27 cellular contexts compared by ENCODE assay signal in genomic region chr5:6117212-6117611, GRCh38.
"Had no signal": no experiment of that assay in that cellular context is flagged by ENCODE, and none has a peak within 500 bp of the region (broad histone marks: within the 10 kb centered on the region; RNA-seq: fewer than 3 reads in every experiment).

No MANE protein-coding gene starts in this region.

- H3K4me1 ChIP-seq: esophagus squamous epithelium, gastroesophageal sphincter had no signal

- H3K4me3 ChIP-seq: esophagus squamous epithelium, gastroesophageal sphincter had no signal

- ATAC-seq: activated CD4-positive, alpha-beta T cell treated with anti-CD3 and anti-CD28 coated beads for 36 hours; activated CD8-positive, alpha-beta T cell treated with anti-CD3 and anti-CD28 coated beads for 36 hours; activated T-cell treated with anti-CD3 and anti-CD28 coated beads, Interleukin-2, amount 50 U/mL, for 4 hours; activated T-helper 17 cell treated with anti-CD3 and anti-CD28 coated beads, Interleukin-2, amount 50 U/mL, for 72 hours; effector memory CD8-positive, alpha-beta T cell; gastroesophageal sphincter had no signal

- H3K27ac Mint-ChIP-seq: activated CD4-positive, alpha-beta T cell treated with anti-CD3 and anti-CD28 coated beads for 36 hours; activated CD4-positive, alpha-beta T cell treated with anti-CD3 and anti-CD28 coated beads, Interleukin-2, amount 10 ng/mL, durations not matched to agents 24 days and 14 days; activated CD8-positive, alpha-beta T cell treated with anti-CD3 and anti-CD28 coated beads for 36 hours; activated naive CD8-positive, alpha-beta T cell; activated T-helper 17 cell treated with anti-CD3 and anti-CD28 coated beads, Interleukin-2, amount 50 U/mL, for 72 hours; effector memory CD8-positive, alpha-beta T cell had no signal

- H3K27me3 Mint-ChIP-seq: activated CD4-positive, alpha-beta T cell treated with anti-CD3 and anti-CD28 coated beads, Interleukin-2, amount 10 ng/mL, durations not matched to agents 24 days and 14 days; central memory CD8-positive, alpha-beta T cell; effector memory CD8-positive, alpha-beta T cell had no signal

- H3K4me1 Mint-ChIP-seq: activated CD4-positive, alpha-beta T cell treated with anti-CD3 and anti-CD28 coated beads for 36 hours; activated CD4-positive, alpha-beta T cell treated with anti-CD3 and anti-CD28 coated beads, Interleukin-2, amount 10 ng/mL, durations not matched to agents 24 days and 14 days; activated T-helper 17 cell treated with anti-CD3 and anti-CD28 coated beads, Interleukin-2, amount 50 U/mL, for 72 hours; central memory CD8-positive, alpha-beta T cell had no signal

- H3K27ac ChIP-seq: brain microvascular endothelial cell, esophagus squamous epithelium, gastroesophageal sphincter had no signal

- H3K27me3 ChIP-seq: brain microvascular endothelial cell had no signal

- DNase-seq: activated CD4-positive, alpha-beta T cell treated with anti-CD3 and anti-CD28 coated beads for 36 hours; activated CD4-positive, alpha-beta T cell treated with anti-CD3 and anti-CD28 coated beads, Interleukin-2, amount 10 ng/mL, durations not matched to agents 24 days and 14 days; activated CD4-positive, alpha-beta T cell treated with anti-CD3 and anti-CD28 coated beads, Interleukin-2, amount 50 U/mL, for 48 hours; activated CD4-positive, CD25-positive, alpha-beta regulatory T cell; activated CD4-positive, CD25-positive, alpha-beta regulatory T cell treated with anti-CD3 and anti-CD28 coated beads, Interleukin-2, amount 50 U/mL, for 72 hours; activated CD8-positive, alpha-beta memory T cell treated with anti-CD3 and anti-CD28 coated beads for 24 hours; activated CD8-positive, alpha-beta T cell treated with anti-CD3 and anti-CD28 coated beads for 36 hours; activated effector memory CD4-positive, alpha-beta T cell treated with Interleukin-2 at 50 U/mL for 16 hours; activated gamma-delta T cell treated with Interleukin-2 at 50 U/mL for 16 hours; activated naive CD4-positive, alpha-beta T cell treated with anti-CD3 and anti-CD28 coated beads, Interleukin-2, amount 50 U/mL, for 16 hours; activated naive CD4-positive, alpha-beta T cell treated with Interleukin-2 at 50 U/mL for 16 hours; activated T-cell treated with anti-CD3 and anti-CD28 coated beads, Interleukin-2, amount 50 U/mL, for 4 hours; amniotic stem cell; anterior cingulate cortex; brain microvascular endothelial cell; cortex of kidney; dermis blood vessel endothelial cell; effector CD4-positive, alpha-beta T cell; effector memory CD8-positive, alpha-beta T cell; erythroblast; esophagus squamous epithelium; foreskin melanocyte; T-helper 2 cell had no signal

- H3K9me3 ChIP-seq: esophagus squamous epithelium, gastroesophageal sphincter had no signal

- H3K9me3 Mint-ChIP-seq: activated CD4-positive, alpha-beta T cell treated with anti-CD3 and anti-CD28 coated beads, Interleukin-2, amount 10 ng/mL, durations not matched to agents 24 days and 14 days; activated CD8-positive, alpha-beta T cell treated with anti-CD3 and anti-CD28 coated beads for 36 hours; central memory CD8-positive, alpha-beta T cell; effector memory CD8-positive, alpha-beta T cell had no signal

- H3K4me3 Mint-ChIP-seq: activated CD4-positive, alpha-beta T cell treated with anti-CD3 and anti-CD28 coated beads for 36 hours; activated CD4-positive, alpha-beta T cell treated with anti-CD3 and anti-CD28 coated beads, Interleukin-2, amount 10 ng/mL, durations not matched to agents 24 days and 14 days; activated CD8-positive, alpha-beta T cell treated with anti-CD3 and anti-CD28 coated beads for 36 hours; activated naive CD8-positive, alpha-beta T cell; activated T-cell treated with anti-CD3 and anti-CD28 coated beads, Interleukin-2, amount 50 U/mL, for 4 hours; activated T-helper 17 cell treated with anti-CD3 and anti-CD28 coated beads, Interleukin-2, amount 50 U/mL, for 72 hours; central memory CD8-positive, alpha-beta T cell; effector memory CD8-positive, alpha-beta T cell had no signal

- H3K36me3 Mint-ChIP-seq: activated naive CD8-positive, alpha-beta T cell had no signal

- H3K36me3 ChIP-seq: brain microvascular endothelial cell, esophagus squamous epithelium, gastroesophageal sphincter had no signal
